23 cellular contexts compared by ENCODE assay signal in the genomic region with DNA sequence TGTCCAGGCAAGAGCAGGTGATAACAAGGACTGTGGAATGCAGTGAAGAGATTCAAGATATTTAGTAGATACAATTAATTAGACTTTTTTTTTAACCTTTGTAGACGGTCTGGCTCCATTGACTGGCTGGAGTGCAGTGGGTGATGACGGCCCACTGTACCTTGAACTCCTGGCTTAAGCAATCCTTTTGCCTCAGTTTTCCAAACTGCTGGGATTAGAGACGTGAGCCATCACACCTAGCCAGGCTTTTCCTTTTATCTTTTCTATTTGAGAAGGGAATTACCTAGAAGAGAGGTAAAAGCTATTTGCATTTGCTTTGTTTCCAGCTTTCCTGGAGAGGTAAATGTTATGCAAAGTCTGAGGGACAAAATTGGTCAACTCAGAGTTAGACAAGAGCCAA.
"Had no signal": no experiment of that assay in that cellular context is flagged by ENCODE, and none has a peak within 500 bp of the region (broad histone marks: within the 10 kb centered on the region; RNA-seq: fewer than 3 reads in every experiment).

No MANE protein-coding gene starts in this region.

- H3K27me3 ChIP-seq: dorsolateral prefrontal cortex, esophagus muscularis mucosa, foreskin keratinocyte, gastroesophageal sphincter, heart left ventricle, hepatocyte, left lung had no signal

- DNase-seq: dermis blood vessel endothelial cell; dorsolateral prefrontal cortex; effector CD4-positive, alpha-beta T cell; effector memory CD4-positive, alpha-beta T cell; foreskin keratinocyte; heart left ventricle; hypothalamus; left cardiac atrium; left lung; left ventricle myocardium superior; lower lobe of right lung; mesenchymal stem cell; midbrain; naive thymus-derived CD4-positive, alpha-beta T cell had no signal

- H3K27ac ChIP-seq: coronary artery, dorsolateral prefrontal cortex, esophagus muscularis mucosa, foreskin keratinocyte, gastroesophageal sphincter, heart left ventricle, hepatocyte, left lung, lower lobe of right lung had no signal

- H3K9me3 ChIP-seq: esophagus muscularis mucosa, gastroesophageal sphincter, heart left ventricle, lower lobe of right lung had no signal

- H3K36me3 ChIP-seq: esophagus muscularis mucosa, gastroesophageal sphincter, heart left ventricle, left lung, lower lobe of right lung had no signal

- H3K4me1 ChIP-seq: esophagus muscularis mucosa, gastroesophageal sphincter, heart left ventricle, left lung, lower lobe of right lung had no signal

- ATAC-seq: foreskin keratinocyte; gastroesophageal sphincter; heart left ventricle; left cardiac atrium; left lung; left ventricle myocardium superior; lower lobe of right lung; naive thymus-derived CD4-positive, alpha-beta T cell had no signal

- FAIRE-seq: colon, endothelial cell of umbilical vein, frontal cortex, islet of Langerhans, keratinocyte had no signal

- H3K4me2 ChIP-seq: hepatocyte had no signal

- H3K79me2 ChIP-seq: hepatocyte had no signal

- H2AFZ ChIP-seq: hepatocyte had no signal

- H3K4me3 ChIP-seq: coronary artery, dorsolateral prefrontal cortex, esophagus muscularis mucosa, gastroesophageal sphincter, heart left ventricle, hepatocyte, left lung, lower lobe of right lung had no signal
